Comparison of ENCODE assay signal across 8 cellular contexts in the genomic region with DNA sequence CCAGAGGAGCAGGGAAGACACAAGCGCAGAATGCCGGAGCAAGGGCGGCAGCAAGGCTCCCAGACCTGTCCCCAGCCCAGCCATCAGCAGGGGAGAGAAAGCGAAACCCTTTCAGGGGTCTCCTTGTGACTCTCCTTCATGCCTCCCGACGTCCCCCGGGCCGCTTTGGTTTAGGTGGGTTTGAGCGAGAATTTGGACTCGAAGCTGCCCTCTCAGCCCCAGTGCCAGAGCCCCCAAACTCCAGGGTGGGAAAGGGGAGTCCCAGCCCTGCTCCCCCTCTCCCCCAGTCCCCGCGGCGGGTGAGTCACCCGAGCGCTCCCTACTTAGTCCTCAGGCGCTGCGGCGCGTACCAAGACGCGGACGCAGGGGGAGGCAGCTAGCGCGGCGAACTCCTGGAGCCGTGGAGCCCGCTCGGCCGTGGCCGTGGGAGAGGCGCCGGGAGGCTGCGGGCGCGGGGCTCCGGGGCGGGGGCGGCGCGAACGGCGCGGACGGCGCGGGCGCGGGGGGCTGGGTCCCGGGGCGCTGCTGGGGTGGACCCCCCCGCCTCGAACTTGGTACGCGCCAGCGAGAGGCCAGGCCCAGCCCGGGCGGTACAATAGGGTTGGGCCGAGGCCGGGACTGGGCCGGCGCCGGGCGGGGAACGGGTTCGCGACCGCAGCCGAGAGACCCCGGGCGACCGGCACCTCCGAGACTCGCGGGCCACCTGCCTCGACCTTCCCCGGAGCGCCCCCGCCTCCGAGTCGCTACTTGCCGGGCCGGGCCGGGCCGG. TPM values are rescaled to one million over a fixed set of nuclear protein-coding genes. Genes with fewer than 3 reads are reported as not detected.
DNase-seq lines count a peak whose midpoint lies in the region; ATAC-seq, FAIRE-seq and TF ChIP-seq lines count a peak whose summit lies in the region.

A gene (plus strand): TSS at position 601 of the 769 bp plus-strand sequence. CDS start 258 bp downstream, outside the sequence.

- H3K27ac ChIP-seq in A549 (peak within 1 kb of the TSS; percentile 98 to 99), right lobe of liver (peak within 1 kb of the TSS; percentile 95 to 99 (median 99))

- no peak for TF ChIP-seq RAD21 in A549 (conservative IDR thresholded peaks at IDR 0.05 in 1 of 2, IDR thresholded peaks at IDR 0.05 in 1 of 2)

- TF ChIP-seq POLR2A in A549 (IDR thresholded peaks at IDR 0.05; ENCODE audit: low read length) (peak; percentile 63), right lobe of liver (IDR thresholded peaks at IDR 0.05) (peak; percentile 67)

- no peaks in the 10 kb centered on the region for H3K36me3 ChIP-seq in right lobe of liver

- H3K4me3 ChIP-seq in A549 (peak within 1 kb of the TSS; percentile 99), right lobe of liver (peak within 1 kb of the TSS; percentile 86 to 99 (median 94))

- FAIRE-seq in A549 (lab: Jason Lieb, UNC), result no peak

- peak; percentile 51 to 73 for DNase-seq in A549 (ENCODE audit: low read depth in 1 of 2, low spot score in 1 of 2)
- DNase-seq in NCI-H524 treated with DMSO at 0.1 percent for 48 hours (lab: John Stamatoyannopoulos, UW), result peak; percentile 5
- peak; percentile 82 for DNase-seq in activated CD4-positive, alpha-beta T cell treated with anti-CD3 and anti-CD28 coated beads, Interleukin-2, amount 50 U/mL, for 4 hours
- peak; percentile 87 for DNase-seq in dermis blood vessel endothelial cell
- DNase-seq in right lobe of liver, result peak; percentile 89 to 93 (median 91)
- peak; percentile 81 to 82 for DNase-seq in stimulated activated CD4-positive, alpha-beta T cell treated with anti-CD3 and anti-CD28 coated beads, Interleukin-4, amount 100 ng/mL, for 4 hours

- H3K9me3 ChIP-seq in A549 (no peaks in the 10 kb centered on the region), right lobe of liver (no peaks in the 10 kb centered on the region)

- TF ChIP-seq CTCF in A549 (IDR thresholded peaks at IDR 0.05), result no peak
- TF ChIP-seq CTCF in right lobe of liver (IDR thresholded peaks at IDR 0.05), result no peak

- H3K4me2 ChIP-seq in A549, result peak within 1 kb of the TSS; percentile 99

- POLR2A ChIA-PET in A549 (lab: Yijun Ruan, JAX), result interaction anchor here (1.5 to 2.4 kb wide), 2 partner anchors 17 to 32 kb away, joined by 4 to 7 read pairs; no protein-coding TSS in a partner anchor

- CTCF ChIA-PET in A549 (lab: Yijun Ruan, JAX), result interaction anchor here (1.1 to 2.3 kb wide), 8 partner anchors 17 to 131 kb away, joined by 3 to 12 read pairs (median 4); a partner anchor contains a TSS

- peak in 1 of 2 experiments; percentile 24; a peak in 1 of 5 replicates for TF ChIP-seq EP300 in A549 (IDR thresholded peaks at IDR 0.05)

- intact Hi-C loops in right lobe of liver (cut with DNase I), result no loop called here

- WGBS in A549 (ENCODE audit: missing lambda C conversion rate), result no CpG with 5 or more reads among the region's 84 CpGs
- 0% methylated on average over 4 of the region's 84 CpGs for WGBS in right lobe of liver (ENCODE audit: insufficient coverage, low coverage, low lambda C conversion rate, missing lambda C conversion rate)

- H3K4me1 ChIP-seq in A549 (peaks cover 54% of the 10 kb centered on the region), right lobe of liver (peaks cover 0 to 26% (median 4%) of the 10 kb centered on the region in 4 donors)

- H3K27me3 ChIP-seq in right lobe of liver, result no peaks in the 10 kb centered on the region

- ATAC-seq in A549, result peak; percentile 53 to 71
- ATAC-seq in GM18519 (IDR thresholded peaks at IDR 0.05; ENCODE audit: low FRiP score, unreplicated experiment), result peak; percentile 44
- ATAC-seq in HG03108 (IDR thresholded peaks at IDR 0.05; ENCODE audit: unreplicated experiment), result peak; percentile 39
- ATAC-seq in right lobe of liver, result peak; percentile 72 to 82 (median 74)

TF ChIP-seq in A549, 52 proteins besides CTCF, POLR2A, EP300 and RAD21:
- TF ChIP-seq JUN (IDR thresholded peaks at IDR 0.05), result peak in 1 of 2 experiments; percentile 64; a peak in 1 of 5 replicates
- peak; percentile 56; the same call in 1 of the 2 replicates for TF ChIP-seq FOSL2 (IDR thresholded peaks at IDR 0.05)
- TF ChIP-seq FOSL2 (CRISPR knock-in tag; IDR thresholded peaks at IDR 0.05), result peak; percentile 94
- no peak for TF ChIP-seq TP53 (CRISPR knock-in tag; IDR thresholded peaks at IDR 0.05)
- no peak for TF ChIP-seq MYC (IDR thresholded peaks at IDR 0.05; ENCODE audit: borderline replicate concordance, low read length)

RNA-seq across cellular contexts. Expression of the gene that starts here (rescaled TPM):
- polyA plus RNA-seq in A549 (2011; rRNA removed) (15.4 and 16.4 TPM in 2 replicates), A549 (2017; fragmentation: RNase III; extraction: RNeasy Plus Mini Kit Qiagen cat#74134 plus additional on column Dnase treatment) (74.9 to 79.0 TPM (median 75.0 TPM) in 3 replicates)
- 65.2 and 90.0 TPM in 2 replicates for polyA plus RNA-seq in A549 (2012; cell fraction: cytosol; rRNA removed)
- polyA plus RNA-seq in A549 (2012; cell fraction: nucleus; rRNA removed), result 113 and 167 TPM in 2 replicates
- polyA minus RNA-seq in A549 (2011; rRNA and poly(A)+ RNA removed), result 15.5 and 28.3 TPM in 2 replicates
- total RNA-seq in dermis blood vessel endothelial cell (77.9 and 106 TPM in 2 replicates), right lobe of liver (10 to 100 TPM; 10.2 to 28.2 (median 15.8) TPM)

Comparison
In these comparisons a context has a peak if more than half of its experiments do, and no peak if none do; other contexts are left out.
1. Peak in every context shown above with its lines: DNase-seq, ATAC-seq, H3K4me3 ChIP-seq and H3K27ac ChIP-seq.
2. DNase-seq: peak in every context shown above with its lines; median percentile 91 in right lobe of liver; 87 in dermis blood vessel endothelial cell; 82 in activated CD4-positive, alpha-beta T cell treated with anti-CD3 and anti-CD28 coated beads, Interleukin-2, amount 50 U/mL, for 4 hours; 82 in stimulated activated CD4-positive, alpha-beta T cell treated with anti-CD3 and anti-CD28 coated beads, Interleukin-4, amount 100 ng/mL, for 4 hours; 62 in A549; 5 in NCI-H524 treated with DMSO at 0.1 percent for 48 hours.